In genomic region chr3:102643546-102643945, GRCh38 we compare ENCODE assay signal across 37 cellular contexts.
"Had no signal": no experiment of that assay in that cellular context is flagged by ENCODE, and none has a peak within 500 bp of the region (broad histone marks: within the 10 kb centered on the region; RNA-seq: fewer than 3 reads in every experiment).

No MANE protein-coding gene starts in this region.

- H3K36me3 Mint-ChIP-seq: activated naive CD4-positive, alpha-beta T cell treated with anti-CD3 and anti-CD28 coated beads, Interleukin-2, amount 10 ng/mL, durations not matched to agents 7 days and 5 days; activated naive CD4-positive, alpha-beta T cell treated with anti-CD3 and anti-CD28 coated beads, Interleukin-2, amount 50 U/mL, for 24 hours; activated naive CD8-positive, alpha-beta T cell; activated naive CD8-positive, alpha-beta T cell treated with anti-CD3 and anti-CD28 coated beads for 36 hours; activated naive CD8-positive, alpha-beta T cell treated with anti-CD3 and anti-CD28 coated beads, Interleukin-2, amount 10 ng/mL, durations not matched to agents 7 days and 5 days; brain had no signal

- ATAC-seq: activated naive CD4-positive, alpha-beta T cell treated with anti-CD3 and anti-CD28 coated beads, Interleukin-2, amount 50 U/mL, for 72 hours; activated naive CD8-positive, alpha-beta T cell treated with anti-CD3 and anti-CD28 coated beads, Interleukin-2, amount 50 U/mL, for 24 hours; activated T-cell treated with anti-CD3 and anti-CD28 coated beads, Interleukin-2, amount 50 U/mL, for 4 hours; activated T-cell treated with anti-CD3 and anti-CD28 coated beads, Interleukin-2, amount 50 U/mL, for 72 hours; activated T-helper 17 cell treated with anti-CD3 and anti-CD28 coated beads, Interleukin-2, amount 50 U/mL, for 72 hours; body of pancreas had no signal

- H3K27me3 Mint-ChIP-seq: activated naive CD4-positive, alpha-beta T cell treated with anti-CD3 and anti-CD28 coated beads, Interleukin-2, amount 10 ng/mL, durations not matched to agents 7 days and 5 days; activated naive CD8-positive, alpha-beta T cell treated with anti-CD3 and anti-CD28 coated beads, Interleukin-2, amount 10 ng/mL, durations not matched to agents 7 days and 5 days; activated T-cell treated with anti-CD3 and anti-CD28 coated beads, Interleukin-2, amount 50 U/mL, for 24 hours had no signal

- H3K4me1 ChIP-seq: adrenal gland, ascending aorta, body of pancreas, breast epithelium had no signal

- H3K36me3 ChIP-seq: adrenal gland, ascending aorta, brain microvascular endothelial cell, breast epithelium, cardiac muscle cell had no signal

- H3K4me3 ChIP-seq: adrenal gland, ascending aorta, body of pancreas, breast epithelium, cardiac muscle cell had no signal

- H3K9me3 Mint-ChIP-seq: activated naive CD4-positive, alpha-beta T cell treated with anti-CD3 and anti-CD28 coated beads for 36 hours; activated naive CD4-positive, alpha-beta T cell treated with anti-CD3 and anti-CD28 coated beads, Interleukin-2, amount 10 ng/mL, durations not matched to agents 7 days and 5 days; activated naive CD4-positive, alpha-beta T cell treated with anti-CD3 and anti-CD28 coated beads, Interleukin-2, amount 50 U/mL, for 24 hours; activated naive CD8-positive, alpha-beta T cell treated with anti-CD3 and anti-CD28 coated beads for 36 hours; activated naive CD8-positive, alpha-beta T cell treated with anti-CD3 and anti-CD28 coated beads, Interleukin-2, amount 10 ng/mL, durations not matched to agents 7 days and 5 days; activated naive CD8-positive, alpha-beta T cell treated with anti-CD3 and anti-CD28 coated beads, Interleukin-2, amount 50 U/mL, for 24 hours; activated T-cell treated with anti-CD3 and anti-CD28 coated beads, Interleukin-2, amount 50 U/mL, for 24 hours; activated T-helper 1 cell treated with anti-CD3 and anti-CD28 coated beads, Interleukin-12 subunit alpha, Interleukin-12 subunit beta, Interleukin-2, Interleukin-4 antibody, amounts not matched to agents 30 ng/mL and 10 ng/mL and 1 ng/mL, durations not matched to agents 14 hours and 24 hours and 36 hours had no signal

- H3K4me3 Mint-ChIP-seq: activated naive CD4-positive, alpha-beta T cell treated with anti-CD3 and anti-CD28 coated beads for 36 hours; activated naive CD4-positive, alpha-beta T cell treated with anti-CD3 and anti-CD28 coated beads, Interleukin-2, amount 10 ng/mL, durations not matched to agents 7 days and 5 days; activated naive CD4-positive, alpha-beta T cell treated with anti-CD3 and anti-CD28 coated beads, Interleukin-2, amount 50 U/mL, for 24 hours; activated naive CD8-positive, alpha-beta T cell; activated naive CD8-positive, alpha-beta T cell treated with anti-CD3 and anti-CD28 coated beads for 36 hours; activated naive CD8-positive, alpha-beta T cell treated with anti-CD3 and anti-CD28 coated beads, Interleukin-2, amount 10 ng/mL, durations not matched to agents 7 days and 5 days; activated naive CD8-positive, alpha-beta T cell treated with anti-CD3 and anti-CD28 coated beads, Interleukin-2, amount 50 U/mL, for 24 hours; activated T-cell treated with anti-CD3 and anti-CD28 coated beads, Interleukin-2, amount 50 U/mL, for 24 hours; activated T-cell treated with anti-CD3 and anti-CD28 coated beads, Interleukin-2, amount 50 U/mL, for 4 hours; activated T-cell treated with anti-CD3 and anti-CD28 coated beads, Interleukin-2, amount 50 U/mL, for 72 hours; activated T-helper 1 cell treated with anti-CD3 and anti-CD28 coated beads, Interleukin-12 subunit alpha, Interleukin-12 subunit beta, Interleukin-2, Interleukin-4 antibody, amounts not matched to agents 30 ng/mL and 10 ng/mL and 1 ng/mL, durations not matched to agents 14 hours and 24 hours and 36 hours; activated T-helper 17 cell treated with anti-CD3 and anti-CD28 coated beads, Interleukin-2, amount 50 U/mL, for 72 hours; brain; central memory CD8-positive, alpha-beta T cell had no signal

- H3K27me3 ChIP-seq: adrenal gland, ascending aorta, body of pancreas, brain microvascular endothelial cell, breast epithelium, cardiac muscle cell had no signal

- DNase-seq: activated effector memory CD4-positive, alpha-beta T cell treated with anti-CD3 and anti-CD28 coated beads, Interleukin-2, amount 50 U/mL, for 16 hours; activated effector memory CD4-positive, alpha-beta T cell treated with Interleukin-2 at 50 U/mL for 16 hours; activated gamma-delta T cell; activated gamma-delta T cell treated with Interleukin-2 at 50 U/mL for 16 hours; activated naive CD4-positive, alpha-beta T cell; activated naive CD4-positive, alpha-beta T cell treated with anti-CD3 and anti-CD28 coated beads for 36 hours; activated naive CD4-positive, alpha-beta T cell treated with anti-CD3 and anti-CD28 coated beads, Interleukin-2, amount 10 ng/mL, durations not matched to agents 7 days and 5 days; activated naive CD4-positive, alpha-beta T cell treated with anti-CD3 and anti-CD28 coated beads, Interleukin-2, amount 50 U/mL, for 16 hours; activated naive CD4-positive, alpha-beta T cell treated with Interleukin-2 at 50 U/mL for 16 hours; activated naive CD8-positive, alpha-beta T cell treated with anti-CD3 and anti-CD28 coated beads for 36 hours; activated naive CD8-positive, alpha-beta T cell treated with anti-CD3 and anti-CD28 coated beads, Interleukin-2, amount 10 ng/mL, durations not matched to agents 7 days and 5 days; activated naive CD8-positive, alpha-beta T cell treated with anti-CD3 and anti-CD28 coated beads, Interleukin-2, amount 50 U/mL, for 24 hours; activated T-cell treated with anti-CD3 and anti-CD28 coated beads, Interleukin-2, amount 50 U/mL, for 1 hour; activated T-cell treated with anti-CD3 and anti-CD28 coated beads, Interleukin-2, amount 50 U/mL, for 24 hours; activated T-cell treated with anti-CD3 and anti-CD28 coated beads, Interleukin-2, amount 50 U/mL, for 4 hours; activated T-cell treated with anti-CD3 and anti-CD28 coated beads, Interleukin-2, amount 50 U/mL, for 48 hours; activated T-cell treated with anti-CD3 and anti-CD28 coated beads, Interleukin-2, amount 50 U/mL, for 72 hours; adrenal gland; amniotic stem cell; amygdala; anterior cingulate cortex; aorta; body of pancreas; brain microvascular endothelial cell; caudate nucleus; central memory CD4-positive, alpha-beta T cell; cerebellar nuclear complex had no signal

- H3K9me3 ChIP-seq: adrenal gland, ascending aorta, body of pancreas, breast epithelium had no signal

- H3K27ac Mint-ChIP-seq: activated naive CD4-positive, alpha-beta T cell treated with anti-CD3 and anti-CD28 coated beads for 36 hours; activated naive CD4-positive, alpha-beta T cell treated with anti-CD3 and anti-CD28 coated beads, Interleukin-2, amount 10 ng/mL, durations not matched to agents 7 days and 5 days; activated naive CD4-positive, alpha-beta T cell treated with anti-CD3 and anti-CD28 coated beads, Interleukin-2, amount 50 U/mL, for 24 hours; activated naive CD4-positive, alpha-beta T cell treated with anti-CD3 and anti-CD28 coated beads, Interleukin-2, amount 50 U/mL, for 72 hours; activated naive CD8-positive, alpha-beta T cell; activated naive CD8-positive, alpha-beta T cell treated with anti-CD3 and anti-CD28 coated beads for 36 hours; activated naive CD8-positive, alpha-beta T cell treated with anti-CD3 and anti-CD28 coated beads, Interleukin-2, amount 10 ng/mL, durations not matched to agents 7 days and 5 days; activated naive CD8-positive, alpha-beta T cell treated with anti-CD3 and anti-CD28 coated beads, Interleukin-2, amount 50 U/mL, for 24 hours; activated T-cell treated with anti-CD3 and anti-CD28 coated beads, Interleukin-2, amount 50 U/mL, for 24 hours; activated T-cell treated with anti-CD3 and anti-CD28 coated beads, Interleukin-2, amount 50 U/mL, for 72 hours; activated T-helper 1 cell treated with anti-CD3 and anti-CD28 coated beads, Interleukin-12 subunit alpha, Interleukin-12 subunit beta, Interleukin-2, Interleukin-4 antibody, amounts not matched to agents 30 ng/mL and 10 ng/mL and 1 ng/mL, durations not matched to agents 14 hours and 24 hours and 36 hours; activated T-helper 17 cell treated with anti-CD3 and anti-CD28 coated beads, Interleukin-2, amount 50 U/mL, for 72 hours; brain had no signal

- H3K27ac ChIP-seq: adrenal gland, ascending aorta, body of pancreas, brain microvascular endothelial cell, breast epithelium, cardiac muscle cell had no signal

- H3K4me1 Mint-ChIP-seq: activated naive CD4-positive, alpha-beta T cell treated with anti-CD3 and anti-CD28 coated beads, Interleukin-2, amount 10 ng/mL, durations not matched to agents 7 days and 5 days; activated naive CD4-positive, alpha-beta T cell treated with anti-CD3 and anti-CD28 coated beads, Interleukin-2, amount 50 U/mL, for 24 hours; activated naive CD8-positive, alpha-beta T cell treated with anti-CD3 and anti-CD28 coated beads for 36 hours; activated naive CD8-positive, alpha-beta T cell treated with anti-CD3 and anti-CD28 coated beads, Interleukin-2, amount 10 ng/mL, durations not matched to agents 7 days and 5 days; activated naive CD8-positive, alpha-beta T cell treated with anti-CD3 and anti-CD28 coated beads, Interleukin-2, amount 50 U/mL, for 24 hours; activated T-helper 17 cell treated with anti-CD3 and anti-CD28 coated beads, Interleukin-2, amount 50 U/mL, for 72 hours; brain; central memory CD8-positive, alpha-beta T cell had no signal
